In genomic region chr6:167798453-167798852, GRCh38 we compare ENCODE assay signal across 17 cellular contexts.
"Had no signal": no experiment of that assay in that cellular context is flagged by ENCODE, and none has a peak within 500 bp of the region (broad histone marks: within the 10 kb centered on the region; RNA-seq: fewer than 3 reads in every experiment).

No MANE protein-coding gene starts in this region.

- H3K27ac ChIP-seq: adrenal gland, left ventricle myocardium inferior, stomach, thoracic aorta had no signal

- DNase-seq: activated CD4-positive, alpha-beta T cell treated with anti-CD3 and anti-CD28 coated beads, Interleukin-2, amount 50 U/mL, for 48 hours; activated effector memory CD4-positive, alpha-beta T cell treated with Interleukin-2 at 50 U/mL for 16 hours; activated T-cell treated with anti-CD3 and anti-CD28 coated beads, Interleukin-2, amount 50 U/mL, for 24 hours; esophagus squamous epithelium; hippocampal formation; left ventricle myocardium inferior; stimulated activated CD4-positive, alpha-beta T cell treated with anti-CD3 and anti-CD28 coated beads, Interleukin-1b, Interleukin-23, amount 100 ng/mL, for 48 hours; stomach; T-cell; T1000 had no signal

- ATAC-seq: activated CD4-positive, CD25-positive, alpha-beta regulatory T cell treated with anti-CD3 and anti-CD28 coated beads, Interleukin-2, amount 50 U/mL, for 24 hours; sciatic nerve; T-cell had no signal

- H3K4me3 Mint-ChIP-seq: activated naive CD4-positive, alpha-beta T cell treated with anti-CD3 and anti-CD28 coated beads, Interleukin-2, amount 50 U/mL, for 24 hours; activated T-cell treated with anti-CD3 and anti-CD28 coated beads, Interleukin-2, amount 50 U/mL, for 24 hours; mesothelial cell of epicardium; neural crest cell; T-cell had no signal

- H3K27ac Mint-ChIP-seq: activated naive CD4-positive, alpha-beta T cell treated with anti-CD3 and anti-CD28 coated beads, Interleukin-2, amount 50 U/mL, for 24 hours; activated T-cell treated with anti-CD3 and anti-CD28 coated beads, Interleukin-2, amount 50 U/mL, for 24 hours; mesothelial cell of epicardium; T-cell had no signal

- H3K9me3 ChIP-seq: adrenal gland, esophagus squamous epithelium, left ventricle myocardium inferior, stomach, thoracic aorta had no signal

- H3K36me3 Mint-ChIP-seq: activated naive CD4-positive, alpha-beta T cell treated with anti-CD3 and anti-CD28 coated beads, Interleukin-2, amount 50 U/mL, for 24 hours; mesothelial cell of epicardium; T-cell had no signal

- H3K4me3 ChIP-seq: adrenal gland, esophagus squamous epithelium, left ventricle myocardium inferior, stomach, thoracic aorta had no signal

- H3K36me3 ChIP-seq: adrenal gland, esophagus squamous epithelium, left ventricle myocardium inferior, stomach, thoracic aorta had no signal

- H3K9me3 Mint-ChIP-seq: activated naive CD4-positive, alpha-beta T cell treated with anti-CD3 and anti-CD28 coated beads, Interleukin-2, amount 50 U/mL, for 24 hours; activated T-cell treated with anti-CD3 and anti-CD28 coated beads, Interleukin-2, amount 50 U/mL, for 24 hours; mesothelial cell of epicardium; neural crest cell; T-cell had no signal
